ENCODE assay signal across 21 cellular contexts in the genomic region with DNA sequence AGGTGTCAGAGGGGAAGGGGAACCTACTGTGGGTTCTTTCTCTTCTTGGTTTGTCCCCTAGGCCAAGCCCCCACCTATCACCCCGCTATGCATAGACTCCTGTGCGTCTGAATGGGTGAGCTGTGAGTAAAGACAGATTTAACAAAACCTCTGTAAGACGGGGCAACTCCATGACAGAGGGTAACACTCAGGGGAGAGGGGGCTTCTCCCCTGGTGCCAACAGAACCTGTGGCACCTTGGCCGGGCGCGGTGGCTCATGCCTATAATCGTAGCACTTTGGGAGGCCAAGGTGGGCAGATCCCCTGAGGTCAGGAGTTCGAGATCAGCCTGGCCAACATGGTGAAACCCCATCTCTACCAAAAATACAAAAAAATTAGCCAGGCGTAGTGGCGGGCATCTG. TPM values are rescaled to one million over a fixed set of nuclear protein-coding genes. Genes with fewer than 3 reads are reported as not detected.
"Had no signal": no experiment of that assay in that cellular context is flagged by ENCODE, and none has a peak within 500 bp of the region (broad histone marks: within the 10 kb centered on the region; RNA-seq: fewer than 3 reads in every experiment).

No MANE protein-coding gene starts in this region.

RNA-seq across cellular contexts. Expression of a gene that starts 6.2 kb away (rescaled TPM):
- total RNA-seq: left cardiac atrium, left lobe of liver, left ventricle myocardium superior, lung microvascular endothelial cell, pulmonary artery endothelial cell, renal cortical epithelial cell, right lobe of liver, vagina had no signal
- polyA plus RNA-seq: keratinocyte, ovary, smooth muscle cell had no signal

RNA-seq across cellular contexts. Expression of a gene that starts 47.0 kb away (rescaled TPM):
- total RNA-seq: left cardiac atrium, left lobe of liver, left ventricle myocardium superior, lung microvascular endothelial cell, mucosa of gallbladder, natural killer cell, occipital lobe, ovary, progenitor cell of endocrine pancreas, pulmonary artery endothelial cell, renal cortical epithelial cell, right atrium auricular region, right lobe of liver, skeletal muscle tissue, smooth muscle cell, thyroid gland, transverse colon, upper lobe of left lung, urinary bladder, vagina had no signal
- polyA plus RNA-seq: keratinocyte, ovary, smooth muscle cell, urinary bladder had no signal
